Comparison of ENCODE assay signal across 9 cellular contexts in the genomic region with DNA sequence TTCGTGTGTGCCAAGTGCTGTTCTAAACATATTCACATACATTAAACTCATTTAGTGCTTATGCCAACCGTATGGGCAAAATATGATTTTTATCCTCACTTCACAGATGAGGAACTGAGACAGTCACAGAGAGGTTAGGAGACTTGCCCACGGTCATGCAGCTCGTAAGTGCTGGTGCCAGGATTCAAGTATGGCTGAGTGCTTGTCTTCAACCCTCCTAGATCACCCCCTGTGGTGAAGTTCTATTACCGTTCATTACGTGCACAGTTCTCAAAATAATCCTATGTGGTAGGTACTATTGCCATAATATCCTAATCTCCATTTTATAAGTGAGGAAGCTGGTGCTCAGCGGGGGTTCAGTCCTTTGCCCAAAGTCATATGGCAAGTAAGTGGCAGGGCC. TPM values are rescaled to one million over a fixed set of nuclear protein-coding genes. Genes with fewer than 3 reads are reported as not detected.
DNase-seq lines count a peak whose midpoint lies in the region; ATAC-seq and TF ChIP-seq lines count a peak whose summit lies in the region.
"Had no signal": no experiment of that assay in that cellular context is flagged by ENCODE, and none has a peak within 500 bp of the region (broad histone marks: within the 10 kb centered on the region; RNA-seq: fewer than 3 reads in every experiment).

No MANE protein-coding gene starts in this region.

- no peak overlapping the region for H3K9ac ChIP-seq in HUES64 (ENCODE audit: low read depth, low read length)

- peaks cover 26 to 58% (median 51%) of the 10 kb centered on the region in 4 donors for H3K4me1 Mint-ChIP-seq in naive thymus-derived CD8-positive, alpha-beta T cell

- H3K36me3 ChIP-seq in HUES64 (ENCODE audit: insufficient read depth, low read length) (peaks cover 46% of the 10 kb centered on the region), brain microvascular endothelial cell (replicated peaks) (peaks cover 29% of the 10 kb centered on the region)

- H3K27ac Mint-ChIP-seq in naive thymus-derived CD8-positive, alpha-beta T cell, result peak overlapping the region; percentile 28 to 98 (median 87)

- H3K36me3 Mint-ChIP-seq in naive thymus-derived CD8-positive, alpha-beta T cell, result peaks cover 7 to 43% (median 20%) of the 10 kb centered on the region in 3 donors

- ATAC-seq in naive thymus-derived CD8-positive, alpha-beta T cell, result no peak
- ATAC-seq in HG03196 (IDR thresholded peaks at IDR 0.05; ENCODE audit: unreplicated experiment), result no peak

- H3K27me3 Mint-ChIP-seq in naive thymus-derived CD8-positive, alpha-beta T cell, result no peaks in the 10 kb centered on the region

- in situ Hi-C loops in brain microvascular endothelial cell (cut with HindIII; ENCODE audit: low pct_ligation_motif_present, low sequenced_read_pairs), result loop anchor here (25.0 kb wide), 1 partner anchor 91 kb away; no protein-coding TSS in a partner anchor

- DNase-seq in brain microvascular endothelial cell (no peak), HuH-7.5 (ENCODE audit: low spot score) (no peak), NCI-H2081 (lab: John Stamatoyannopoulos, UW) (no peak), superior temporal gyrus (ENCODE audit: extremely low spot score) (no peak)
- no peak for DNase-seq in naive thymus-derived CD8-positive, alpha-beta T cell
- DNase-seq: stimulated activated naive CD4-positive, alpha-beta T cell treated with Interleukin-2 at 50 U/mL for 16 hours had no signal

- H3K4me3 ChIP-seq in HUES64 (ENCODE audit: low read length) (0 out of 2 replicates have a peak overlapping the region, but pooled peaks have one; percentile 89), brain microvascular endothelial cell (ENCODE audit: low read depth, low read length) (peak overlapping the region; percentile 82)

- H3K27me3 ChIP-seq in HUES64 (ENCODE audit: insufficient read depth, low read length) (peaks cover 65% of the 10 kb centered on the region), brain microvascular endothelial cell (replicated peaks) (no peaks in the 10 kb centered on the region)

- H3K27ac ChIP-seq in C4-2B (peak overlapping the region; percentile 95; the same call in 1 of the 2 replicates), HUES64 (ENCODE audit: low read depth, low read length) (no peak overlapping the region), brain microvascular endothelial cell (peak overlapping the region; percentile 20)

- H3K9me3 ChIP-seq in HUES64 (ENCODE audit: insufficient read depth, low read depth, low read length), result no peaks in the 10 kb centered on the region

- H3K4me3 Mint-ChIP-seq in naive thymus-derived CD8-positive, alpha-beta T cell, result peak overlapping the region; percentile 83 to 99 (median 96)

- 91% methylated on average over 4 of the region's 7 CpGs for WGBS in HUES64

- peaks cover 5% of the 10 kb centered on the region; the same call in 1 of the 2 replicates for H3K4me1 ChIP-seq in HUES64 (ENCODE audit: insufficient read depth, low read length)

- no peaks in the 10 kb centered on the region for H3K9me3 Mint-ChIP-seq in naive thymus-derived CD8-positive, alpha-beta T cell

- TF ChIP-seq CTCF in C4-2B (conservative IDR thresholded peaks at IDR 0.05) (no peak), brain microvascular endothelial cell (IDR thresholded peaks at IDR 0.05; ENCODE audit: low read depth, low read length, missing control alignments) (no peak)

- POLR2A ChIA-PET in naive thymus-derived CD8-positive, alpha-beta T cell (lab: Charles Lee), result interaction anchor here (1.0 to 6.5 kb wide), 5 partner anchors 10 to 789 kb away, joined by 3 to 72 read pairs (median 4); a partner anchor contains a TSS

RNA-seq across cellular contexts. Expression of a gene that starts 1.5 kb away (rescaled TPM):
- 24.8 TPM for polyA plus RNA-seq in HUES64 (2013, experiment 1 of 2)
- polyA plus RNA-seq in HUES64 (2013, experiment 2 of 2), result 23.8 TPM
- 10 to 100 TPM; 41.8 to 47.8 TPM for total RNA-seq in naive thymus-derived CD8-positive, alpha-beta T cell
- 10 to 100 TPM; 22.2 to 35.8 (median 25.9) TPM for polyA plus RNA-seq in naive thymus-derived CD8-positive, alpha-beta T cell

RNA-seq across cellular contexts. Expression of a gene that starts 16.8 kb away (rescaled TPM):
- polyA plus RNA-seq in HUES64 (2013, experiment 1 of 2), result 352 TPM
- polyA plus RNA-seq in HUES64 (2013, experiment 2 of 2), result 363 TPM
- total RNA-seq in naive thymus-derived CD8-positive, alpha-beta T cell, result 100 to 1,000 TPM; 301 to 312 TPM
- 100 to 1,000 TPM in 1 of 3 donors, 10 to 100 TPM in 2; 51.9 to 122 (median 61.0) TPM for polyA plus RNA-seq in naive thymus-derived CD8-positive, alpha-beta T cell

RNA-seq across cellular contexts. Expression of a gene that starts 29.0 kb away (rescaled TPM):
- 99.3 TPM for polyA plus RNA-seq in HUES64 (2013, experiment 1 of 2)
- 85.9 TPM for polyA plus RNA-seq in HUES64 (2013, experiment 2 of 2)
- total RNA-seq in naive thymus-derived CD8-positive, alpha-beta T cell, result 10 to 100 TPM; 76.1 to 78.2 TPM
- 100 to 1,000 TPM; 122 to 129 (median 128) TPM for polyA plus RNA-seq in naive thymus-derived CD8-positive, alpha-beta T cell

RNA-seq across cellular contexts. Expression of a gene that starts 46.8 kb away (rescaled TPM):
- polyA plus RNA-seq in HUES64 (2013, experiment 1 of 2), result 3.8 TPM
- polyA plus RNA-seq in HUES64 (2013, experiment 2 of 2), result 5.5 TPM
- under 1 TPM; 0.36 to 0.55 TPM for total RNA-seq in naive thymus-derived CD8-positive, alpha-beta T cell
- polyA plus RNA-seq in naive thymus-derived CD8-positive, alpha-beta T cell, result under 1 TPM; 0.05 to 0.27 (median 0.11) TPM
